In the genomic region with DNA sequence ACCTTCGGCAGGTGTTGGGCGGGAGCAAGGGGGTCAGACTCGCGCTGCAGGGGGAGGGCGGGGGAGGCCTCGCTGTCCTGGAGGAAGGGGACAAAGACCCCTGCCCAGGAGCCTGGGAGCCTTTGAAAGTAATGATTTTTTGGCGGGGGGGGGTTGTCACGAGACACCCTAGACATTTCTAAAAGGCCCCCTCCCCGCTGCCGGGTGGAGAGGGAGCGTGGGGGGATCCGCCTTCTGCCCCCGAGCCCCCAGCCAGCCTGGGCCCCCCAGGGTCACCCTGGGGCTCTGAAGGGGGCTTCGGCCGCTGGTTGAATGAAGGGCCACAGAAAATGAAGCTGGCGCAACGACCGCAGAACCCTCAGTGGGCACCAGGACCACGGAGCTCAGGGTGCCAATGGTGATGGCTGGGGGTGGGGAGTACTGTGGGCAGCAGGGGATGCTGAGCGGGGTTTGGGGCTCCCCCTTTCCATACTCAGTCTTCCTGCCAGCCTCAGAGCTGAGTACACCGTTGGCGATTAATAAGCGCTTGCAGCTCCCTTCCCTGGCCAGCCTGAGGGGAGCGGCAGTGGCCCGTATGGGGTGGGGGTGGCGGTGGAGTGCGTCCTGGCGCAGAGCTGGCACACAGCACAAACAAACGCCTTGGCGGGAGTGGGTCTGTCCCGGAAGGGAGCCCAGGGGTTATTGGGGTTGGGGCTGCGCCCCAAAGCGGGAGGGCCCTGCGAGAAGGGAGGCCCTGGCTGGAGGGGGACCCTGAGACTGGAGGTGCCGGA, we compare ENCODE assay signal across 9 cellular contexts. TPM values are rescaled to one million over a fixed set of nuclear protein-coding genes. Genes with fewer than 3 reads are reported as not detected.
DNase-seq lines count a peak whose midpoint lies in the region; ATAC-seq and TF ChIP-seq lines count a peak whose summit lies in the region.
"Had no signal": no experiment of that assay in that cellular context is flagged by ENCODE, and none has a peak within 500 bp of the region (broad histone marks: within the 10 kb centered on the region; RNA-seq: fewer than 3 reads in every experiment).

No MANE protein-coding gene starts in this region.

- H3K9me3 Mint-ChIP-seq in Caco-2 (ENCODE audit: unreplicated experiment) (peaks cover 5% of the 10 kb centered on the region), naive B cell (peaks cover 2 to 7% (median 3%) of the 10 kb centered on the region in 7 donors)
- no peaks in the 10 kb centered on the region for H3K9me3 Mint-ChIP-seq in central memory CD8-positive, alpha-beta T cell

- DNase-seq in Caco-2: no peak
- DNase-seq in NCI-H774 (lab: John Stamatoyannopoulos, UW): peak; percentile 46
- DNase-seq in central memory CD8-positive, alpha-beta T cell (ENCODE audit: low spot score in 2 of 2): peak in 1 of 2 donors; percentile 38
- no peak for DNase-seq in naive B cell
- no peak for DNase-seq in DMS114 treated with DMSO at 0.1 percent for 48 hours (lab: John Stamatoyannopoulos, UW; ENCODE audit: unreplicated experiment)
- no peak for DNase-seq in NCI-H1092 treated with DMSO at 0.1 percent for 48 hours (lab: John Stamatoyannopoulos, UW)
- no peak for DNase-seq in SHP77 (lab: John Stamatoyannopoulos, UW)

- H3K36me3 ChIP-seq in Caco-2 (ENCODE audit: control insufficient read depth, insufficient read depth, low read length): no peaks in the 10 kb centered on the region

- peaks cover 2% of the 10 kb centered on the region for H3K27me3 ChIP-seq in Caco-2 (replicated peaks; ENCODE audit: control insufficient read depth, insufficient read depth, low read length)

- intact Hi-C loops in Caco-2 (cut with micrococcal nuclease; ENCODE audit: unreplicated experiment): loop anchor here (5.0 kb wide), 1 partner anchor 461 kb away; no protein-coding TSS in a partner anchor

- H3K36me3 Mint-ChIP-seq in Caco-2 (ENCODE audit: insufficient read depth, unreplicated experiment): no peaks in the 10 kb centered on the region
- H3K36me3 Mint-ChIP-seq in central memory CD8-positive, alpha-beta T cell (ENCODE audit: insufficient read depth): peaks cover 31% of the 10 kb centered on the region
- peaks cover 0 to 4% of the 10 kb centered on the region in 2 donors for H3K36me3 Mint-ChIP-seq in naive B cell

- H3K27ac Mint-ChIP-seq in Caco-2 (ENCODE audit: unreplicated experiment) (no peak overlapping the region), naive B cell (peak overlapping the region in 5 of 6 donors; percentile 49 to 90 (median 81))
- H3K27ac Mint-ChIP-seq in central memory CD8-positive, alpha-beta T cell (ENCODE audit: low read depth): peak overlapping the region; percentile 93

- peak; percentile 12 for ATAC-seq in central memory CD8-positive, alpha-beta T cell (replicated peaks; ENCODE audit: extremely low read depth, poor library complexity, severe bottlenecking)
- ATAC-seq in naive B cell (ENCODE audit: low read depth in 2 of 2) (no peak), HG03457 (IDR thresholded peaks at IDR 0.05; ENCODE audit: unreplicated experiment) (no peak)

- H3K27me3 Mint-ChIP-seq in Caco-2 (ENCODE audit: insufficient read depth, unreplicated experiment) (no peaks in the 10 kb centered on the region), naive B cell (peaks cover 11 to 54% (median 33%) of the 10 kb centered on the region in 3 donors)
- no peaks in the 10 kb centered on the region for H3K27me3 Mint-ChIP-seq in central memory CD8-positive, alpha-beta T cell

- BruUV-seq in Caco-2 (replicated peaks; lab: Mats Ljungman, UMichigan): no TSS peak

- peak overlapping the region; percentile 70 for H3K4me3 Mint-ChIP-seq in Caco-2 (ENCODE audit: unreplicated experiment)
- peak overlapping the region; percentile 88 for H3K4me3 Mint-ChIP-seq in central memory CD8-positive, alpha-beta T cell
- peak overlapping the region; percentile 69 to 85 (median 78) for H3K4me3 Mint-ChIP-seq in naive B cell

- peaks cover 6% of the 10 kb centered on the region for H3K4me1 Mint-ChIP-seq in Caco-2 (ENCODE audit: low read depth, unreplicated experiment)
- peaks cover 27% of the 10 kb centered on the region for H3K4me1 Mint-ChIP-seq in central memory CD8-positive, alpha-beta T cell
- H3K4me1 Mint-ChIP-seq in naive B cell: peaks cover 6 to 13% (median 13%) of the 10 kb centered on the region in 3 donors

- peak overlapping the region; percentile 57 for H3K4me3 ChIP-seq in Caco-2 (ENCODE audit: low read depth, low read length)

- CTCF ChIA-PET in Caco-2 (lab: Charles Lee): interaction anchor here (0.6 to 3.8 kb wide), 5 partner anchors 17 to 27 kb away, joined by 5 to 138 read pairs (median 21); no protein-coding TSS in a partner anchor

- TF ChIP-seq CTCF in Caco-2 (IDR thresholded peaks at IDR 0.05; ENCODE audit: insufficient read depth in 1 of 2, low read depth in 1 of 2, low read length in 1 of 2, severe bottlenecking in 1 of 2, unreplicated experiment in 1 of 2): no peak

- peaks cover 14% of the 10 kb centered on the region; the same call in 1 of the 2 replicates for H3K4me1 ChIP-seq in Caco-2

- POLR2A ChIA-PET in Caco-2 (lab: Charles Lee): interaction anchor here (0.5 kb wide), 1 partner anchor 73 kb away, joined by 3 read pairs; no protein-coding TSS in a partner anchor

- peaks cover 7% of the 10 kb centered on the region; the same call in 1 of the 2 replicates for H3K9me3 ChIP-seq in Caco-2

RNA-seq across cellular contexts. Expression of a gene that starts 1.2 kb away (rescaled TPM):
- 7.7 and 12.1 TPM in 2 replicates for total RNA-seq in Caco-2 (2022)
- polyA plus RNA-seq in naive B cell (ENCODE audit: low read depth in 6 of 6): under 1 TPM in 3 of 6 donors, not detected in 3; 0.05 to 0.09 (median 0.07) TPM

RNA-seq across cellular contexts. Expression of a gene that starts 11.8 kb away (rescaled TPM):
- not detected in 2 replicates for total RNA-seq in Caco-2 (2022)
- polyA plus RNA-seq in naive B cell (ENCODE audit: low read depth in 6 of 6): not detected
- total RNA-seq: bronchial epithelial cell had no signal

RNA-seq across cellular contexts. Expression of a gene that starts 24.8 kb away (rescaled TPM):
- not detected in 2 replicates for total RNA-seq in Caco-2 (2022)
- polyA plus RNA-seq in naive B cell (ENCODE audit: low read depth in 6 of 6): not detected
- total RNA-seq: bronchial epithelial cell had no signal

RNA-seq across cellular contexts. Expression of a gene that starts 35.0 kb away (rescaled TPM):
- total RNA-seq in Caco-2 (2022): not detected in 2 replicates
- polyA plus RNA-seq in naive B cell (ENCODE audit: low read depth in 6 of 6): not detected
- total RNA-seq: bronchial epithelial cell had no signal

RNA-seq across cellular contexts. Expression of a gene that starts 48.7 kb away (rescaled TPM):
- total RNA-seq in Caco-2 (2022): not detected in 2 replicates
- not detected for polyA plus RNA-seq in naive B cell (ENCODE audit: low read depth in 6 of 6)
- total RNA-seq: bronchial epithelial cell had no signal
